ENCODE assay signal across 19 cellular contexts in the genomic region with DNA sequence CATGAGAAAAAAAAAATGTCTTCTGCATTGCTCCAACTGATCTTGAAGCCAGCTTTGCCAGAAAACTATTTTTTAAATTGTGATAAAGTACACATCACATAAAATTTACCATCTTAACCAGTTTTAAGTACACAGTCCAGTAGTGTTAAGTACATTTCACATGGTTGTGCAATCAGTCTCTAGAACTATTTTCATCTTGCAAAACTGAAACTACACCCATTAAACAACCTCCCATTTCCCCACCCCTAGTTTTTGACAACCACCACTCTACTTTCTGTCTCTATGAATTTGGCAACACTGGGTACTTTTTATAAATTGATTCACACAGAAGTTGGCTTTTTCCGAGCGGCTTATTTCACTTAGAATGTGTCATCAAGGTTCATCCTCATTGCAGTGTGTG. TPM values are rescaled to one million over a fixed set of nuclear protein-coding genes. Genes with fewer than 3 reads are reported as not detected.
"Had no signal": no experiment of that assay in that cellular context is flagged by ENCODE, and none has a peak within 500 bp of the region (broad histone marks: within the 10 kb centered on the region; RNA-seq: fewer than 3 reads in every experiment).

No MANE protein-coding gene starts in this region.

- H3K4me1 Mint-ChIP-seq: neural crest cell had no signal

- H3K4me3 Mint-ChIP-seq: dendritic cell treated with granulocyte-macrophage colony-stimulating factor and Interleukin-4, amounts not matched to agents 40 ng/mL and 50 ng/mL, for 4 days; neural crest cell; stimulated activated naive CD8-positive, alpha-beta T cell treated with anti-CD3 and anti-CD28 coated beads, Interleukin-15, Interleukin-2, amounts not matched to agents 100 ng/mL and 50 ng/mL, for 24 hours; T-helper 2 cell treated with Interferon-gamma antibody and Interleukin-4, amounts not matched to agents 5 μg/mL and 100 μg/mL, for 36 hours had no signal

- H3K27me3 Mint-ChIP-seq: dendritic cell treated with granulocyte-macrophage colony-stimulating factor and Interleukin-4, amounts not matched to agents 40 ng/mL and 50 ng/mL, for 4 days; stimulated activated naive CD8-positive, alpha-beta T cell treated with anti-CD3 and anti-CD28 coated beads, Interleukin-15, Interleukin-2, amounts not matched to agents 100 ng/mL and 50 ng/mL, for 24 hours had no signal

- H3K27ac Mint-ChIP-seq: dendritic cell treated with granulocyte-macrophage colony-stimulating factor and Interleukin-4, amounts not matched to agents 40 ng/mL and 50 ng/mL, for 4 days; stimulated activated naive CD8-positive, alpha-beta T cell treated with anti-CD3 and anti-CD28 coated beads, Interleukin-15, Interleukin-2, amounts not matched to agents 100 ng/mL and 50 ng/mL, for 24 hours; T-helper 2 cell treated with Interferon-gamma antibody and Interleukin-4, amounts not matched to agents 5 μg/mL and 100 μg/mL, for 36 hours had no signal

- H3K9me3 ChIP-seq: prostate gland, thoracic aorta had no signal

- H3K4me1 ChIP-seq: prostate gland had no signal

- DNase-seq: activated CD4-positive, alpha-beta T cell treated with anti-CD3 and anti-CD28 coated beads, Interleukin-2, amount 50 U/mL, for 1 hour; activated naive CD4-positive, alpha-beta T cell; activated T-cell treated with anti-CD3 and anti-CD28 coated beads for 4 hours; aorta; effector memory CD4-positive, alpha-beta T cell; foreskin melanocyte; kidney glomerular epithelial cell had no signal

- H3K27ac ChIP-seq: prostate gland, thoracic aorta had no signal

- H3K9me3 Mint-ChIP-seq: dendritic cell treated with granulocyte-macrophage colony-stimulating factor and Interleukin-4, amounts not matched to agents 40 ng/mL and 50 ng/mL, for 4 days; neural crest cell; stimulated activated naive CD8-positive, alpha-beta T cell treated with anti-CD3 and anti-CD28 coated beads, Interleukin-15, Interleukin-2, amounts not matched to agents 100 ng/mL and 50 ng/mL, for 24 hours; T-helper 2 cell treated with Interferon-gamma antibody and Interleukin-4, amounts not matched to agents 5 μg/mL and 100 μg/mL, for 36 hours had no signal

- ATAC-seq: sciatic nerve had no signal

- FAIRE-seq: bronchial epithelial cell had no signal

- H3K4me3 ChIP-seq: prostate gland, thoracic aorta had no signal

- H3K36me3 ChIP-seq: prostate gland, thoracic aorta had no signal

RNA-seq across cellular contexts. Expression of a gene that starts 31.0 kb away (rescaled TPM):
- total RNA-seq: aorta, lower leg skin, neural crest cell, osteoblast, sciatic nerve, thoracic aorta, ureter had no signal
- polyA plus RNA-seq: aorta had no signal

RNA-seq across cellular contexts. Expression of a gene that starts 31.3 kb away (rescaled TPM):
- total RNA-seq: aorta, bronchial epithelial cell, cerebellum, lower leg skin, neural crest cell, osteoblast, sciatic nerve, thoracic aorta, ureter had no signal
- polyA plus RNA-seq: aorta had no signal
